9 cellular contexts compared by ENCODE assay signal in the genomic region with DNA sequence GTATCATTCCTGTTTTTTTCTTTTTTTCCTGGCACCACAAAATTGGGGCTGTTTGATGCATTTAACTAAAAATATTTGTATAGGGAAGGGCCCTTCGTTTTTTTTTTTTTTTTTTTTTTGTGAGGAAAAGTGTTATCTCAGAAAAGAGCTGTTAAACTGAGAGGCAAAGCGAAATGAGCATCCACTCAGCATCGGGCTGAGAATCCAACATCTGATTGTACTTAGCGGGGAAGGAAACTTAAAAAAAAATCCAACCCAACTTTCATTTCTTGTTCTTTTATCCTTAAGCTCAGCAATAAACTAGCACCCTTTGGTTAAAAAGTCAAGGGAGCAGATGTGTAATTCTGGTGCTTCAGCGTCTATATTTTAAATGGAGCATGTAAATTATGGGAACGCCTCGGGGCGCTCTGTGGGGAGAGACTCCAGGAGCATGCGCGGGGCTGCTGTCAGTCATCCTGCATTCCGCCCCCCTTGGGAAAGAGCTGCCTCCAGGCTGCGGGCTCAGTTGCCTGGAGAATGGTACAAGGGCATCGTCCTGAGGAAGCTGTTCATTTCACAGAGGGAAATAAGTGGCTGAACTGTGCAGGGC. TPM values are rescaled to one million over a fixed set of nuclear protein-coding genes. Genes with fewer than 3 reads are reported as not detected.
DNase-seq lines count a peak whose midpoint lies in the region; ATAC-seq and TF ChIP-seq lines count a peak whose summit lies in the region.
"Had no signal": no experiment of that assay in that cellular context is flagged by ENCODE, and none has a peak within 500 bp of the region (broad histone marks: within the 10 kb centered on the region; RNA-seq: fewer than 3 reads in every experiment).

No MANE protein-coding gene starts in this region.

- no peaks in the 10 kb centered on the region for H3K36me3 ChIP-seq in hepatocyte (replicated peaks; ENCODE audit: insufficient read depth, low read depth)
- H3K36me3 ChIP-seq in CD8-positive, alpha-beta memory T cell (ENCODE audit: insufficient read depth, low read length): no peaks in the 10 kb centered on the region
- H3K36me3 ChIP-seq: ovary had no signal

- no peak for TF ChIP-seq POLR2A in NB4 (IDR thresholded peaks at IDR 0.05; ENCODE audit: extremely low read depth, insufficient read length)

- DNase-seq in AG08395 (ENCODE audit: low spot score) (peak; percentile 32), NB4 (ENCODE audit: low read depth) (peak; percentile 24), chondrocyte (ENCODE audit: low spot score) (no peak), midbrain (lab: John Stamatoyannopoulos, UW) (peak; percentile 80), hepatocyte (ENCODE audit: low spot score) (no peak)
- no peak for DNase-seq in CD8-positive, alpha-beta memory T cell
- DNase-seq: ovary had no signal

- peaks cover 4% of the 10 kb centered on the region for H3K9me3 Mint-ChIP-seq in chondrocyte (ENCODE audit: low read depth)
- peaks cover 0 to 2% (median 0%) of the 10 kb centered on the region in 5 donors for H3K9me3 Mint-ChIP-seq in CD8-positive, alpha-beta memory T cell

- H3K4me1 Mint-ChIP-seq in chondrocyte (ENCODE audit: low read depth): no peaks in the 10 kb centered on the region
- no peaks in the 10 kb centered on the region for H3K4me1 Mint-ChIP-seq in CD8-positive, alpha-beta memory T cell

- H2AFZ ChIP-seq in hepatocyte: no peak overlapping the region

- no peaks in the 10 kb centered on the region for H3K79me2 ChIP-seq in hepatocyte

- no peaks in the 10 kb centered on the region for H4K20me1 ChIP-seq in hepatocyte (ENCODE audit: insufficient read depth, poor library complexity, severe bottlenecking)

- no peaks in the 10 kb centered on the region for H3K4me1 ChIP-seq in hepatocyte (ENCODE audit: insufficient read depth)
- H3K4me1 ChIP-seq in CD8-positive, alpha-beta memory T cell (ENCODE audit: insufficient read depth, low read length): no peaks in the 10 kb centered on the region

- no peaks in the 10 kb centered on the region for H3K9me2 ChIP-seq in hepatocyte (replicated peaks; ENCODE audit: insufficient read depth)

- peaks cover 3% of the 10 kb centered on the region for H3K27me3 Mint-ChIP-seq in chondrocyte (ENCODE audit: low read depth)
- H3K27me3 Mint-ChIP-seq in CD8-positive, alpha-beta memory T cell: peaks cover 5 to 16% of the 10 kb centered on the region in 2 donors

- H3K4me2 ChIP-seq in hepatocyte: no peak overlapping the region

- no peak overlapping the region for H3K27ac Mint-ChIP-seq in chondrocyte (ENCODE audit: unreplicated experiment)
- H3K27ac Mint-ChIP-seq in CD8-positive, alpha-beta memory T cell: no peak overlapping the region

- TF ChIP-seq CTCF in NB4 (IDR thresholded peaks at IDR 0.05; ENCODE audit: low read depth, low read length): no peak
- TF ChIP-seq CTCF in chondrocyte (IDR thresholded peaks at IDR 0.05): no peak
- no peak for TF ChIP-seq CTCF in hepatocyte (IDR thresholded peaks at IDR 0.05; ENCODE audit: poor library complexity)

- CTCF ChIA-PET in CD8-positive, alpha-beta memory T cell (lab: Charles Lee): no interaction called here

- WGBS in hepatocyte (ENCODE audit: low lambda C conversion rate, missing lambda C conversion rate): 75% methylated on average over 13 of the region's 13 CpGs

- peak overlapping the region; percentile 47 for H3K4me3 Mint-ChIP-seq in chondrocyte (ENCODE audit: unreplicated experiment)
- H3K4me3 Mint-ChIP-seq in CD8-positive, alpha-beta memory T cell: no peak overlapping the region

- H3K36me3 Mint-ChIP-seq in chondrocyte (ENCODE audit: low read depth): no peaks in the 10 kb centered on the region
- no peaks in the 10 kb centered on the region for H3K36me3 Mint-ChIP-seq in CD8-positive, alpha-beta memory T cell

- POLR2A ChIA-PET in CD8-positive, alpha-beta memory T cell (lab: Charles Lee): no interaction called here

- H3K27ac ChIP-seq in hepatocyte: no peak overlapping the region
- no peak overlapping the region for H3K27ac ChIP-seq in CD8-positive, alpha-beta memory T cell (ENCODE audit: low read depth, low read length)
- H3K27ac ChIP-seq: ovary had no signal

- ATAC-seq in GM21717 (IDR thresholded peaks at IDR 0.05; ENCODE audit: unreplicated experiment) (no peak), GM19452 (IDR thresholded peaks at IDR 0.05; ENCODE audit: unreplicated experiment) (no peak)

- H3K4me3 ChIP-seq in NB4 (ENCODE audit: low read depth, low read length) (no peak overlapping the region), hepatocyte (no peak overlapping the region)
- H3K4me3 ChIP-seq in CD8-positive, alpha-beta memory T cell (ENCODE audit: low read length): no peak overlapping the region
- H3K4me3 ChIP-seq: ovary had no signal

- no peaks in the 10 kb centered on the region for H3K9me3 ChIP-seq in hepatocyte (ENCODE audit: low read depth)
- H3K9me3 ChIP-seq in CD8-positive, alpha-beta memory T cell (ENCODE audit: low read length): no peaks in the 10 kb centered on the region
- H3K9me3 ChIP-seq: ovary had no signal

- H3K27me3 ChIP-seq in hepatocyte: no peaks in the 10 kb centered on the region
- H3K27me3 ChIP-seq in CD8-positive, alpha-beta memory T cell (ENCODE audit: insufficient read depth, low read length, poor library complexity, severe bottlenecking): no peaks in the 10 kb centered on the region
- H3K27me3 ChIP-seq: ovary had no signal

RNA-seq across cellular contexts. Expression of gene DMRT2, which starts 33.3 kb away (rescaled TPM):
- total RNA-seq in chondrocyte (not detected in 3 replicates), hepatocyte (not detected in 2 replicates)
- not detected in 2 replicates for polyA plus RNA-seq in hepatocyte
- not detected for total RNA-seq in CD8-positive, alpha-beta memory T cell
- 0.23 TPM for polyA plus RNA-seq in CD8-positive, alpha-beta memory T cell

Comparison
In these comparisons a context has a peak if more than half of its experiments do, and no peak if none do; other contexts are left out.
1. DNase-seq: peak in AG08395 (single experiment), NB4 (single experiment) and midbrain (single experiment); none in chondrocyte (single experiment), hepatocyte (single experiment) and CD8-positive, alpha-beta memory T cell (0 of 5).